Comparison of ENCODE assay signal across 7 cellular contexts in the genomic region with DNA sequence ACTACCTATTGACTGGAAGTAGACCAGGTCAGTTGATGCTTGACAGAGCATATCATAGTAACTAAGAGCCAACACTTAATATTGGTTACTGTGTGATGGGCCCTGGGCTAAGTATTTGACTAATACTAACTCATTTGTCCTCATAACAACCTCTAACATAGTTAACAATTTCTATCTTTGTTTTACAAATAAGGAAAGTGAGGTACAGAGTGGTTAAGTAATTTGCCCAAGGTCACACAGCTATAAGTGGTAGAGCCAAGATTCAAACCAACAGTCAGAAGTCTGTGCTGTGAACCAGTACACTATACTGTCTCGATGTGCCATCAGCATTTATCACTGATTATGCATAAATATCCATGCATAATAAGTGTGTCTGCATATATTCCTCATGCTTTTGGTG.
"Had no signal": no experiment of that assay in that cellular context is flagged by ENCODE, and none has a peak within 500 bp of the region (broad histone marks: within the 10 kb centered on the region; RNA-seq: fewer than 3 reads in every experiment).

No MANE protein-coding gene starts in this region.

- ATAC-seq: HepG2 had no signal

- DNase-seq: IMR-90, KBM-7, KG1 had no signal

- H3K27ac ChIP-seq: HL-60, KMS-11 had no signal

- FAIRE-seq: HepG2, HTR-8/SVneo had no signal

- H3K9ac ChIP-seq: KMS-11 had no signal

- H3K4me2 ChIP-seq: KMS-11 had no signal
